Comparison of ENCODE assay signal across 10 cellular contexts in the genomic region with DNA sequence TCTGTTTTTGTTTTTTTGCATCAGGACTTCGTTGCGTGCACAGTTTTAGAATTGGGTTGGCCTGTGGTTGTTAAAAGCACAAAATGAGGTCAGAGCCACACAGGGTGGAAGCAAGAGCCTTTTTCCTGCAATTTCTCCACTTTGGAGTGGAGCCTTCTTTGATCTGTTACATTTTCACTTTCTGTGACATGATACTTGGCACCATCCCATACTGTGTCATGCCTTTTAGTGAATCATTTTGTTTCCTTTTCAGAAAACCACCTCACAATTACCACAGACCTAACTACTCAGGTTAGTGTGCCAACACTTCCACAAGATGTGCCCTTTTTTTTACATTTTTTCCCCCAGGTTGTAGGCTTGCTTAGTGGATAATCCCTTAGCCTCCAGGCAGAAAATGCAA. TPM values are rescaled to one million over a fixed set of nuclear protein-coding genes. Genes with fewer than 3 reads are reported as not detected.
DNase-seq lines count a peak whose midpoint lies in the region; ATAC-seq lines count a peak whose summit lies in the region.
"Had no signal": no experiment of that assay in that cellular context is flagged by ENCODE, and none has a peak within 500 bp of the region (broad histone marks: within the 10 kb centered on the region; RNA-seq: fewer than 3 reads in every experiment).

No MANE protein-coding gene starts in this region.

- DNase-seq in AG08396 (ENCODE audit: low spot score): peak; percentile 21
- DNase-seq in H4 (ENCODE audit: low spot score): peak; percentile 85
- DNase-seq in activated naive CD8-positive, alpha-beta T cell treated with anti-CD3 and anti-CD28 coated beads, Interleukin-2, amount 10 ng/mL, durations not matched to agents 7 days and 5 days: no peak
- peak; percentile 25 for DNase-seq in globus pallidus (ENCODE audit: low spot score)
- DNase-seq in NCI-H1417 (lab: John Stamatoyannopoulos, UW): no peak
- DNase-seq: foreskin melanocyte, occipital lobe had no signal

- POLR2A ChIA-PET in activated naive CD8-positive, alpha-beta T cell treated with anti-CD3 and anti-CD28 coated beads, Interleukin-2, amount 10 ng/mL, durations not matched to agents 7 days and 5 days (lab: Charles Lee): no interaction called here

- H3K27ac Mint-ChIP-seq in activated naive CD8-positive, alpha-beta T cell treated with anti-CD3 and anti-CD28 coated beads, Interleukin-2, amount 10 ng/mL, durations not matched to agents 7 days and 5 days: no peak overlapping the region

- peaks cover 5% of the 10 kb centered on the region for H3K27me3 Mint-ChIP-seq in activated naive CD8-positive, alpha-beta T cell treated with anti-CD3 and anti-CD28 coated beads, Interleukin-2, amount 10 ng/mL, durations not matched to agents 7 days and 5 days

- no peaks in the 10 kb centered on the region for H3K9me3 Mint-ChIP-seq in activated naive CD8-positive, alpha-beta T cell treated with anti-CD3 and anti-CD28 coated beads, Interleukin-2, amount 10 ng/mL, durations not matched to agents 7 days and 5 days

- no peak overlapping the region for H3K4me3 Mint-ChIP-seq in activated naive CD8-positive, alpha-beta T cell treated with anti-CD3 and anti-CD28 coated beads, Interleukin-2, amount 10 ng/mL, durations not matched to agents 7 days and 5 days

- ATAC-seq in activated naive CD8-positive, alpha-beta T cell treated with anti-CD3 and anti-CD28 coated beads, Interleukin-2, amount 10 ng/mL, durations not matched to agents 7 days and 5 days (ENCODE audit: low read depth): peak; percentile 45
- ATAC-seq in HG03378 (IDR thresholded peaks at IDR 0.05; ENCODE audit: unreplicated experiment): no peak
- no peak for ATAC-seq in GM19455 (IDR thresholded peaks at IDR 0.05; ENCODE audit: unreplicated experiment)
- no peak for ATAC-seq in HG02981 (IDR thresholded peaks at IDR 0.05; ENCODE audit: unreplicated experiment)

- H3K4me1 Mint-ChIP-seq in activated naive CD8-positive, alpha-beta T cell treated with anti-CD3 and anti-CD28 coated beads, Interleukin-2, amount 10 ng/mL, durations not matched to agents 7 days and 5 days: peaks cover 8% of the 10 kb centered on the region

- H3K36me3 Mint-ChIP-seq in activated naive CD8-positive, alpha-beta T cell treated with anti-CD3 and anti-CD28 coated beads, Interleukin-2, amount 10 ng/mL, durations not matched to agents 7 days and 5 days: no peaks in the 10 kb centered on the region

RNA-seq across cellular contexts. Expression of a gene that starts 32.5 kb away (rescaled TPM):
- total RNA-seq in H4 (2014; rRNA removed; shearing (Covaris generic)): 0.25 and 0.62 TPM in 2 replicates
- total RNA-seq in activated naive CD8-positive, alpha-beta T cell treated with anti-CD3 and anti-CD28 coated beads, Interleukin-2, amount 10 ng/mL, durations not matched to agents 7 days and 5 days: under 1 TPM; 0.74 to 0.89 TPM

RNA-seq across cellular contexts. Expression of a gene that starts 46.9 kb away (rescaled TPM):
- 36.4 and 44.8 TPM in 2 replicates for total RNA-seq in H4 (2014; rRNA removed; shearing (Covaris generic))
- 10 to 100 TPM; 55.9 to 58.8 TPM for total RNA-seq in activated naive CD8-positive, alpha-beta T cell treated with anti-CD3 and anti-CD28 coated beads, Interleukin-2, amount 10 ng/mL, durations not matched to agents 7 days and 5 days

Comparison
In these comparisons a context has a peak if more than half of its experiments do, and no peak if none do; other contexts are left out.
1. DNase-seq: peak in AG08396 (single experiment), H4 (single experiment) and globus pallidus (single experiment); none in activated naive CD8-positive, alpha-beta T cell treated with anti-CD3 and anti-CD28 coated beads, Interleukin-2, amount 10 ng/mL, durations not matched to agents 7 days and 5 days (single experiment) and NCI-H1417 (0 of 3).